ENCODE assay signal across 1 cellular context in genomic region chr17:77145209-77145608, GRCh38.
TF ChIP-seq lines count a peak whose summit lies in the region.

No MANE protein-coding gene starts in this region.

TF ChIP-seq in WTC11, 78 proteins besides CTCF, POLR2A, EP300 and RAD21 (continued from another document):
- no peak for TF ChIP-seq MXD4 (CRISPR knock-in tag; IDR thresholded peaks at IDR 0.05; ENCODE audit: borderline replicate concordance)
- TF ChIP-seq SP1 (CRISPR knock-in tag; conservative IDR thresholded peaks at IDR 0.05): no peak
- no peak for TF ChIP-seq SOX15 (CRISPR knock-in tag; IDR thresholded peaks at IDR 0.05)
- TF ChIP-seq FOXJ3 (CRISPR knock-in tag; IDR thresholded peaks at IDR 0.05; ENCODE audit: borderline replicate concordance): no peak
